ENCODE assay signal across 8 cellular contexts in the genomic region with DNA sequence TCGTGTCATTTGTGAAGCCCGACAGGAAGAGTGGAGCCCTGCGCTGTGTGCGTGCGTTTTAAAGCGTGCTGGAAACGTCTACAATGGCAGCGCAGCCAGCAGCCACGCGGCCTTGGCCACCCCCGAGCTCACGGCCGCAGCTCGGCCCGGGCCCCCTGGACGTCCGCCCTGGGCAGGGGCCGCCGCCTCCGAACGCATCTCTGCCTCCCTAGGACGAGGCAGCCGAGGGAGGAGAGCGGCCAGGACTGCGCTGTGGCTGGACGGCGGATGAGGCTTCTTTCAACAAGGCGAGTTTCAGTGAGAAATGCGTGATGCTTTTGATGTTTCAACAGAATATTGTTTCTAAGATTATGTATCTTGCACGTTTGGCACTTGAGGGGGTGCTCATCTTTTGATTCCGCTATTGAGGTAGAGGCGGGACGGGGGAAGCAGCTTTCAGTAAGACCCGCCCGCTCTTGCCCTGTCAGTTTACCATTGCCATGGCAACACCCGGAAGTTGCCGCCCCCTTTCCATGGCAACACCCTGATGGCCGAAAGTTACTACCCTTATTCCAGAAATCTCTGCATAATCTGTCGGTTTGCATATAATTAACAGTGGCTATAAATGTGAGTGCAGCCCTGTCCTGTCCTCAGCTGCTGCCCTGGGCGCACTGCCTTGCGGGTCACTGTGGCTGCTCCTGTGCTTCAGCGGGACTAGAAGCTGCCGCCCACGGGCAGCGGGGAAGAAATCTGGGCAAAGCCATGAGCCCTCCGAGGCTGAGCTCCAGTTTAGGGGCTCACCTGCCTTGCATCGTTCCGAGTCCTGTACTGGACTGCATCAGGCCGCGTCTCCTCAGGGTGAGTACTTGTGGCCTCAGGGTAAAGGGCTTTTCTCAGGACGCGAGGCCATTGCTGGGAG. TPM values are rescaled to one million over a fixed set of nuclear protein-coding genes. Genes with fewer than 3 reads are reported as not detected.
DNase-seq lines count a peak whose midpoint lies in the region; ATAC-seq, FAIRE-seq and TF ChIP-seq lines count a peak whose summit lies in the region.

No MANE protein-coding gene starts in this region.

- H3K9ac ChIP-seq in mucosa of stomach (ENCODE audit: low read length) = peak overlapping the region; percentile 54

- H3K4me1 ChIP-seq in A549 = no peaks in the 10 kb centered on the region
- H3K4me1 ChIP-seq in mucosa of stomach (ENCODE audit: control insufficient read depth, insufficient read depth, low read length) = peaks cover 26% of the 10 kb centered on the region

- CTCF ChIA-PET in A549 (lab: Yijun Ruan, JAX) = interaction anchor here (1.6 kb wide), 1 partner anchor 10 kb away, joined by 7 read pairs; no protein-coding TSS in a partner anchor

- ATAC-seq in A549 = peak; percentile 89 to 90
- peak; percentile 87 for ATAC-seq in GM18868 (IDR thresholded peaks at IDR 0.05; ENCODE audit: unreplicated experiment)
- peak; percentile 78 for ATAC-seq in HG03135 (IDR thresholded peaks at IDR 0.05; ENCODE audit: unreplicated experiment)

- 56% methylated on average over 40 of the region's 52 CpGs for WGBS in A549 (ENCODE audit: missing lambda C conversion rate)

- H3K4me3 ChIP-seq in A549 (peak overlapping the region; percentile 56), mucosa of stomach (ENCODE audit: low read length) (peak overlapping the region; percentile 62)

- H3K27me3 ChIP-seq in mucosa of stomach (ENCODE audit: control insufficient read depth, insufficient read depth, low read length) = no peaks in the 10 kb centered on the region

- POLR2A ChIA-PET in A549 (lab: Yijun Ruan, JAX) = interaction anchor here (0.9 to 1.3 kb wide), 3 partner anchors 14 to 159 kb away, joined by 3 read pairs; no protein-coding TSS in a partner anchor

- no peak for TF ChIP-seq RAD21 in A549 (conservative IDR thresholded peaks at IDR 0.05 in 1 of 2, IDR thresholded peaks at IDR 0.05 in 1 of 2)

- no peaks in the 10 kb centered on the region for H3K9me3 ChIP-seq in A549
- no peaks in the 10 kb centered on the region for H3K9me3 ChIP-seq in mucosa of stomach (ENCODE audit: control insufficient read depth, low read length)

- DNase-seq in A549 (ENCODE audit: low read depth in 1 of 2, low spot score in 1 of 2) (peak; percentile 23 to 62), NCI-H748 treated with DMSO at 0.1 percent for 48 hours (lab: John Stamatoyannopoulos, UW) (peak; percentile 64), epidermal melanocyte (ENCODE audit: insufficient read length, low spot score) (peak; percentile 82)
- peak; percentile 72 for DNase-seq in activated CD8-positive, alpha-beta memory T cell treated with anti-CD3 and anti-CD28 coated beads, Interleukin-2, amount 50 U/mL, for 4 hours
- peak; percentile 71 for DNase-seq in stimulated activated CD8-positive, alpha-beta memory T cell treated with anti-CD3 and anti-CD28 coated beads, Interleukin-4, amount 100 ng/mL, for 24 hours (ENCODE audit: low read depth)

- TF ChIP-seq EP300 in A549 (IDR thresholded peaks at IDR 0.05) = no peak

- H3K4me2 ChIP-seq in A549 = peak overlapping the region; percentile 64

- H3K36me3 ChIP-seq in mucosa of stomach (ENCODE audit: control insufficient read depth, insufficient read depth, low read length) = no peaks in the 10 kb centered on the region

- H3K27ac ChIP-seq in A549 = peak overlapping the region; percentile 57 to 79

- TF ChIP-seq POLR2A in A549 (IDR thresholded peaks at IDR 0.05; ENCODE audit: low read length) = peak; percentile 89

- no peak for FAIRE-seq in A549 (lab: Jason Lieb, UNC)

- no peak for TF ChIP-seq CTCF in A549 (IDR thresholded peaks at IDR 0.05)

TF ChIP-seq in A549, 52 proteins besides CTCF, POLR2A, EP300 and RAD21:
- TF ChIP-seq RARB (CRISPR knock-in tag; IDR thresholded peaks at IDR 0.05) (no peak), CHD2 (IDR thresholded peaks at IDR 0.05; ENCODE audit: low read length, partially characterized antibody) (no peak)

RNA-seq across cellular contexts. Expression of gene ADNP2, which starts 38.6 kb away (rescaled TPM):
- polyA plus RNA-seq in A549 (2011; rRNA removed) (9.8 and 14.8 TPM in 2 replicates), A549 (2017; fragmentation: RNase III; extraction: RNeasy Plus Mini Kit Qiagen cat#74134 plus additional on column Dnase treatment) (9.9 to 11.2 TPM (median 10.8 TPM) in 3 replicates)
- 5.1 and 6.6 TPM in 2 replicates for polyA plus RNA-seq in A549 (2012; cell fraction: cytosol; rRNA removed)
- polyA plus RNA-seq in A549 (2012; cell fraction: nucleus; rRNA removed) = 12.0 and 15.3 TPM in 2 replicates
- 18.4 and 19.9 TPM in 2 replicates for polyA minus RNA-seq in A549 (2011; rRNA and poly(A)+ RNA removed)

Comparison
In these comparisons a context has a peak if more than half of its experiments do, and no peak if none do; other contexts are left out.
1. Peak in every context shown above with its lines: DNase-seq, ATAC-seq, H3K4me3 ChIP-seq and H3K27ac ChIP-seq.